ENCODE assay signal across 8 cellular contexts in genomic region chrX:16718824-16719333, GRCh38. TPM values are rescaled to one million over a fixed set of nuclear protein-coding genes. Genes with fewer than 3 reads are reported as not detected.
DNase-seq lines count a peak whose midpoint lies in the region; ATAC-seq and TF ChIP-seq lines count a peak whose summit lies in the region.

No MANE protein-coding gene starts in this region.

- H3K27ac Mint-ChIP-seq in activated T-helper 1 cell treated with anti-CD3 and anti-CD28 coated beads, Interleukin-12 subunit alpha, Interleukin-12 subunit beta, Interleukin-2, Interleukin-4 antibody, amounts not matched to agents 30 ng/mL and 10 ng/mL and 1 ng/mL, durations not matched to agents 14 hours and 24 hours and 36 hours: peak overlapping the region; percentile 94

- H3K9me3 ChIP-seq in upper lobe of left lung: no peaks in the 10 kb centered on the region

- peaks cover 5 to 34% (median 13%) of the 10 kb centered on the region in 4 donors for H3K4me1 ChIP-seq in upper lobe of left lung

- ATAC-seq in GM18873 (IDR thresholded peaks at IDR 0.05; ENCODE audit: low FRiP score, unreplicated experiment): peak; percentile 37
- ATAC-seq in HG02885 (IDR thresholded peaks at IDR 0.05; ENCODE audit: poor library complexity, unreplicated experiment): peak; percentile 42
- ATAC-seq in upper lobe of left lung (ENCODE audit: low FRiP score in 2 of 2): no peak

- no peak for TF ChIP-seq CTCF in kidney epithelial cell (IDR thresholded peaks at IDR 0.05; ENCODE audit: insufficient read depth, low read length, poor library complexity, severe bottlenecking)
- TF ChIP-seq CTCF in upper lobe of left lung (IDR thresholded peaks at IDR 0.05): no peak

- H3K4me3 Mint-ChIP-seq in activated T-helper 1 cell treated with anti-CD3 and anti-CD28 coated beads, Interleukin-12 subunit alpha, Interleukin-12 subunit beta, Interleukin-2, Interleukin-4 antibody, amounts not matched to agents 30 ng/mL and 10 ng/mL and 1 ng/mL, durations not matched to agents 14 hours and 24 hours and 36 hours: peak overlapping the region; percentile 92

- H3K4me3 ChIP-seq in kidney epithelial cell (ENCODE audit: low read depth, low read length) (peak overlapping the region; percentile 76), upper lobe of left lung (peak overlapping the region; percentile 45 to 70 (median 66))

- H3K27me3 Mint-ChIP-seq in activated T-helper 1 cell treated with anti-CD3 and anti-CD28 coated beads, Interleukin-12 subunit alpha, Interleukin-12 subunit beta, Interleukin-2, Interleukin-4 antibody, amounts not matched to agents 30 ng/mL and 10 ng/mL and 1 ng/mL, durations not matched to agents 14 hours and 24 hours and 36 hours (ENCODE audit: insufficient read depth): no peaks in the 10 kb centered on the region

- no peak for TF ChIP-seq EP300 in upper lobe of left lung (IDR thresholded peaks at IDR 0.05)

- peak overlapping the region; percentile 92 to 99 (median 94) for H3K27ac ChIP-seq in upper lobe of left lung

- peaks cover 2% of the 10 kb centered on the region for H3K36me3 Mint-ChIP-seq in activated T-helper 1 cell treated with anti-CD3 and anti-CD28 coated beads, Interleukin-12 subunit alpha, Interleukin-12 subunit beta, Interleukin-2, Interleukin-4 antibody, amounts not matched to agents 30 ng/mL and 10 ng/mL and 1 ng/mL, durations not matched to agents 14 hours and 24 hours and 36 hours (ENCODE audit: low read depth)

- peaks cover 18% of the 10 kb centered on the region for H3K4me1 Mint-ChIP-seq in activated T-helper 1 cell treated with anti-CD3 and anti-CD28 coated beads, Interleukin-12 subunit alpha, Interleukin-12 subunit beta, Interleukin-2, Interleukin-4 antibody, amounts not matched to agents 30 ng/mL and 10 ng/mL and 1 ng/mL, durations not matched to agents 14 hours and 24 hours and 36 hours (ENCODE audit: low read depth)

- DNase-seq in activated T-helper 1 cell treated with anti-CD3 and anti-CD28 coated beads, Interleukin-12 subunit alpha, Interleukin-12 subunit beta, Interleukin-2, Interleukin-4 antibody, amounts not matched to agents 30 ng/mL and 10 ng/mL and 1 ng/mL, durations not matched to agents 14 hours and 24 hours and 36 hours (ENCODE audit: low spot score): no peak
- DNase-seq in kidney epithelial cell (ENCODE audit: low read depth) (no peak), upper lobe of left lung (no peak), T1000 (lab: John Stamatoyannopoulos, UW) (no peak), ureter (ENCODE audit: low spot score) (no peak), cerebellar cortex (ENCODE audit: low spot score) (no peak)

- 11 to 15% methylated on average over 4 to 6 of the region's 6 CpGs for WGBS in upper lobe of left lung, 2 donors

- intact Hi-C loops in activated T-helper 1 cell treated with anti-CD3 and anti-CD28 coated beads, Interleukin-12 subunit alpha, Interleukin-12 subunit beta, Interleukin-2, Interleukin-4 antibody, amounts not matched to agents 30 ng/mL and 10 ng/mL and 1 ng/mL, durations not matched to agents 14 hours and 24 hours and 36 hours (cut with micrococcal nuclease): loop anchor here (1.0 to 10.0 kb wide), 7 partner anchors 67 to 1844 kb away; partner anchors contain the start of genes CA5B, FANCB, MOSPD2 and RBBP7

- no peaks in the 10 kb centered on the region for H3K9me3 Mint-ChIP-seq in activated T-helper 1 cell treated with anti-CD3 and anti-CD28 coated beads, Interleukin-12 subunit alpha, Interleukin-12 subunit beta, Interleukin-2, Interleukin-4 antibody, amounts not matched to agents 30 ng/mL and 10 ng/mL and 1 ng/mL, durations not matched to agents 14 hours and 24 hours and 36 hours

- no peak for TF ChIP-seq POLR2A in upper lobe of left lung (IDR thresholded peaks at IDR 0.05)

- H3K36me3 ChIP-seq in kidney epithelial cell (ENCODE audit: control insufficient read depth, insufficient read depth, low read length) (no peaks in the 10 kb centered on the region), upper lobe of left lung (no peaks in the 10 kb centered on the region)

- H3K27me3 ChIP-seq in kidney epithelial cell (ENCODE audit: control insufficient read depth, insufficient read depth, low read length): no peaks in the 10 kb centered on the region
- H3K27me3 ChIP-seq in upper lobe of left lung: no peaks in the 10 kb centered on the region

RNA-seq across cellular contexts. Expression of gene SYAP1, which starts 0.5 kb away (rescaled TPM):
- total RNA-seq in activated T-helper 1 cell treated with anti-CD3 and anti-CD28 coated beads, Interleukin-12 subunit alpha, Interleukin-12 subunit beta, Interleukin-2, Interleukin-4 antibody, amounts not matched to agents 30 ng/mL and 10 ng/mL and 1 ng/mL, durations not matched to agents 14 hours and 24 hours and 36 hours: 19.5 and 19.7 TPM in 2 replicates
- total RNA-seq in kidney epithelial cell: 20.5 and 23.4 TPM in 2 replicates
- total RNA-seq in upper lobe of left lung: 10 to 100 TPM; 12.6 to 41.2 (median 22.6) TPM
- total RNA-seq in ureter: 27.3 TPM

RNA-seq across cellular contexts. Expression of gene CTPS2, which starts 6.4 kb away (rescaled TPM):
- 5.1 and 5.3 TPM in 2 replicates for total RNA-seq in activated T-helper 1 cell treated with anti-CD3 and anti-CD28 coated beads, Interleukin-12 subunit alpha, Interleukin-12 subunit beta, Interleukin-2, Interleukin-4 antibody, amounts not matched to agents 30 ng/mL and 10 ng/mL and 1 ng/mL, durations not matched to agents 14 hours and 24 hours and 36 hours
- 18.8 and 21.3 TPM in 2 replicates for total RNA-seq in kidney epithelial cell
- 10 to 100 TPM in 3 of 6 donors, 1 to 10 TPM in 3; 5.1 to 30.1 (median 10.7) TPM for total RNA-seq in upper lobe of left lung
- 17.4 TPM for total RNA-seq in ureter

Comparison
In these comparisons a context has a peak if more than half of its experiments do, and no peak if none do; other contexts are left out.
1. ATAC-seq: peak in GM18873 (single experiment) and HG02885 (single experiment); none in upper lobe of left lung (0 of 2).